In genomic region chr5:139474815-139475791, GRCh38 we compare ENCODE assay signal across 10 cellular contexts. TPM values are rescaled to one million over a fixed set of nuclear protein-coding genes. Genes with fewer than 3 reads are reported as not detected.
DNase-seq lines count a peak whose midpoint lies in the region; ATAC-seq, FAIRE-seq and TF ChIP-seq lines count a peak whose summit lies in the region.
"Had no signal": no experiment of that assay in that cellular context is flagged by ENCODE, and none has a peak within 500 bp of the region (broad histone marks: within the 10 kb centered on the region; RNA-seq: fewer than 3 reads in every experiment).

No MANE protein-coding gene starts in this region.

- no peak overlapping the region for H3K4me3 Mint-ChIP-seq in activated CD8-positive, alpha-beta T cell treated with anti-CD3 and anti-CD28 coated beads for 36 hours

- no peak overlapping the region for H3K9ac ChIP-seq in SK-N-SH

- peaks cover 3 to 8% of the 10 kb centered on the region in 2 experiments; a peak in 2 of 4 replicates for H3K4me1 ChIP-seq in SK-N-SH (ENCODE audit: control insufficient read depth in 1 of 2, insufficient read depth in 2 of 2, low read depth in 1 of 2, low read length in 1 of 2)

- no peak overlapping the region for H3K4me3 ChIP-seq in SK-N-SH (ENCODE audit: low read depth in 2 of 2, low read length in 1 of 2)

- H3K27ac ChIP-seq in SK-N-SH (ENCODE audit: low read depth in 2 of 2, low read length in 1 of 2) = no peak overlapping the region

- TF ChIP-seq CTCF in AG09319 (IDR thresholded peaks at IDR 0.05; ENCODE audit: low read depth, low read length) (no peak), SK-N-SH (IDR thresholded peaks at IDR 0.05) (no peak)
- no peak for TF ChIP-seq CTCF in activated CD8-positive, alpha-beta T cell treated with anti-CD3 and anti-CD28 coated beads for 36 hours (IDR thresholded peaks at IDR 0.05)

- FAIRE-seq in HTR-8/SVneo (lab: Jason Lieb, UNC) = peak; percentile 54
- FAIRE-seq: colon had no signal

- no peak for ATAC-seq in activated CD8-positive, alpha-beta T cell treated with anti-CD3 and anti-CD28 coated beads for 36 hours
- ATAC-seq in HG02840 (IDR thresholded peaks at IDR 0.05; ENCODE audit: low FRiP score, unreplicated experiment) (no peak), GM21723 (IDR thresholded peaks at IDR 0.05; ENCODE audit: unreplicated experiment) (no peak), HG03175 (IDR thresholded peaks at IDR 0.05; ENCODE audit: unreplicated experiment) (no peak)

- WGBS in SK-N-SH (ENCODE audit: low lambda C conversion rate) = 87% methylated on average over 17 of the region's 18 CpGs

- H3K79me2 ChIP-seq in SK-N-SH (ENCODE audit: insufficient read depth) = peaks cover 26% of the 10 kb centered on the region

- H4K20me1 ChIP-seq in SK-N-SH (ENCODE audit: insufficient read depth) = no peaks in the 10 kb centered on the region

- intact Hi-C loops in activated CD8-positive, alpha-beta T cell treated with anti-CD3 and anti-CD28 coated beads for 36 hours (cut with micrococcal nuclease) = no loop called here

- peaks cover 17% of the 10 kb centered on the region for H3K36me3 Mint-ChIP-seq in activated CD8-positive, alpha-beta T cell treated with anti-CD3 and anti-CD28 coated beads for 36 hours (ENCODE audit: low read depth)

- H3K4me1 Mint-ChIP-seq in activated CD8-positive, alpha-beta T cell treated with anti-CD3 and anti-CD28 coated beads for 36 hours (ENCODE audit: low read depth) = peaks cover 63% of the 10 kb centered on the region

- peaks cover 9% of the 10 kb centered on the region for H3F3A ChIP-seq in SK-N-SH (replicated peaks; ENCODE audit: insufficient read depth)

- H3K36me3 ChIP-seq in SK-N-SH (replicated peaks in 1 of 2; ENCODE audit: control insufficient read depth in 1 of 2, insufficient read depth in 2 of 2, low read length in 1 of 2) = peaks cover 23 to 25% of the 10 kb centered on the region in 2 experiments

- peak overlapping the region; percentile 64 for H3K27ac Mint-ChIP-seq in activated CD8-positive, alpha-beta T cell treated with anti-CD3 and anti-CD28 coated beads for 36 hours

- CTCF ChIA-PET in activated CD8-positive, alpha-beta T cell treated with anti-CD3 and anti-CD28 coated beads for 36 hours (lab: Charles Lee) = interaction anchor here (1.3 kb wide), 1 partner anchor 53 kb away, joined by 3 read pairs; no protein-coding TSS in a partner anchor
- CTCF ChIA-PET in SK-N-SH (lab: Yijun Ruan, JAX) = no interaction called here

- DNase-seq in AG09319 (ENCODE audit: extremely low read depth, low read depth) (peak; percentile 68), HTR-8/SVneo (ENCODE audit: insufficient read length, low spot score) (peak; percentile 67), iris pigment epithelial cell (ENCODE audit: low read depth) (peak; percentile 81), SK-N-SH (no peak)
- DNase-seq in activated CD8-positive, alpha-beta T cell treated with anti-CD3 and anti-CD28 coated beads for 36 hours = peak; percentile 24
- DNase-seq: NCI-H146 had no signal

- no peak for TF ChIP-seq EP300 in SK-N-SH (IDR thresholded peaks at IDR 0.05; ENCODE audit: borderline replicate concordance in 1 of 2, low read depth in 1 of 2, low read length in 1 of 2)

- no peak overlapping the region for H2AFZ ChIP-seq in SK-N-SH (ENCODE audit: low read depth)

- POLR2A ChIA-PET in activated CD8-positive, alpha-beta T cell treated with anti-CD3 and anti-CD28 coated beads for 36 hours (lab: Charles Lee) = interaction anchor here (0.6 to 2.5 kb wide), 7 partner anchors 7 to 54 kb away, joined by 3 to 8 read pairs (median 4); partner anchors contain the start of gene STING1
- POLR2A ChIA-PET in SK-N-SH (lab: Yijun Ruan, JAX) = no interaction called here

- H3K4me2 ChIP-seq in SK-N-SH = no peak overlapping the region

- H3K9me3 ChIP-seq in SK-N-SH = no peaks in the 10 kb centered on the region

- H3K9me3 Mint-ChIP-seq in activated CD8-positive, alpha-beta T cell treated with anti-CD3 and anti-CD28 coated beads for 36 hours = no peaks in the 10 kb centered on the region

- no peaks in the 10 kb centered on the region for H3K27me3 ChIP-seq in SK-N-SH (ENCODE audit: insufficient read depth)

- H3K9me2 ChIP-seq in SK-N-SH = no peaks in the 10 kb centered on the region

- no peak for TF ChIP-seq RAD21 in SK-N-SH (IDR thresholded peaks at IDR 0.05; ENCODE audit: low read length)

- H3K27me3 Mint-ChIP-seq in activated CD8-positive, alpha-beta T cell treated with anti-CD3 and anti-CD28 coated beads for 36 hours = no peaks in the 10 kb centered on the region

TF ChIP-seq in SK-N-SH, 30 proteins besides CTCF, POLR2A, EP300 and RAD21:
- TF ChIP-seq NRF1 (IDR thresholded peaks at IDR 0.05; ENCODE audit: low read depth, low read length) (no peak), PBX3 (IDR thresholded peaks at IDR 0.05) (no peak)

RNA-seq across cellular contexts. Expression of gene SMIM33, which starts 4.3 kb away (rescaled TPM):
- under 1 TPM in 1 of 2 experiments, not detected in 1; 0.16 TPM for total RNA-seq in activated CD8-positive, alpha-beta T cell treated with anti-CD3 and anti-CD28 coated beads for 36 hours
- not detected in 2 replicates for polyA plus RNA-seq in SK-N-SH (2012; rRNA removed)
- polyA plus RNA-seq in SK-N-SH (2012; cell fraction: cytosol; rRNA removed) = not detected in 2 replicates
- not detected in 2 replicates for polyA plus RNA-seq in SK-N-SH (2012; cell fraction: nucleus; rRNA removed)

RNA-seq across cellular contexts. Expression of gene STING1, which starts 7.5 kb away (rescaled TPM):
- total RNA-seq in activated CD8-positive, alpha-beta T cell treated with anti-CD3 and anti-CD28 coated beads for 36 hours = 10 to 100 TPM; 43.7 to 46.3 TPM
- 98.4 and 119 TPM in 2 replicates for polyA plus RNA-seq in SK-N-SH (2012; rRNA removed)
- 37.8 and 54.3 TPM in 2 replicates for polyA plus RNA-seq in SK-N-SH (2012; cell fraction: cytosol; rRNA removed)
- 254 and 357 TPM in 2 replicates for polyA plus RNA-seq in SK-N-SH (2012; cell fraction: nucleus; rRNA removed)

RNA-seq across cellular contexts. Expression of gene ECSCR, which starts 12.6 kb away (rescaled TPM):
- under 1 TPM in 1 of 2 experiments, not detected in 1; 0.25 TPM for total RNA-seq in activated CD8-positive, alpha-beta T cell treated with anti-CD3 and anti-CD28 coated beads for 36 hours
- polyA plus RNA-seq in SK-N-SH (2012; rRNA removed) = 10.9 and 13.5 TPM in 2 replicates
- 9.4 and 11.9 TPM in 2 replicates for polyA plus RNA-seq in SK-N-SH (2012; cell fraction: cytosol; rRNA removed)
- polyA plus RNA-seq in SK-N-SH (2012; cell fraction: nucleus; rRNA removed) = 4.1 and 4.7 TPM in 2 replicates

RNA-seq across cellular contexts. Expression of gene DNAJC18, which starts 35.8 kb away (rescaled TPM):
- total RNA-seq in activated CD8-positive, alpha-beta T cell treated with anti-CD3 and anti-CD28 coated beads for 36 hours = 10 to 100 TPM; 24.9 to 27.5 TPM
- polyA plus RNA-seq in SK-N-SH (2012; rRNA removed) = 7.4 and 10.3 TPM in 2 replicates
- 10.7 and 14.5 TPM in 2 replicates for polyA plus RNA-seq in SK-N-SH (2012; cell fraction: cytosol; rRNA removed)
- 3.1 and 7.3 TPM in 2 replicates for polyA plus RNA-seq in SK-N-SH (2012; cell fraction: nucleus; rRNA removed)
